ENCODE assay signal across 7 cellular contexts in genomic region chr13:40986328-40986856, GRCh38. TPM values are rescaled to one million over a fixed set of nuclear protein-coding genes. Genes with fewer than 3 reads are reported as not detected.
A peak's percentile ranks its signal among the peaks of the same experiment; 100 is the strongest.
DNase-seq lines count a peak whose midpoint lies in the region; ATAC-seq, FAIRE-seq and TF ChIP-seq lines count a peak whose summit lies in the region.

No MANE protein-coding gene starts in this region.

- H3K18ac ChIP-seq in mesendoderm (ENCODE audit: low read length), result no peak overlapping the region

- H3K9ac ChIP-seq in skeletal muscle tissue (ENCODE audit: low read depth in 1 of 3, low read length in 3 of 3), result peak overlapping the region in 1 of 3 donors; percentile 27
- H3K9ac ChIP-seq in mesendoderm (ENCODE audit: low read length), result no peak overlapping the region

- WGBS in mesendoderm (ENCODE audit: extremely low coverage, insufficient coverage, low lambda C conversion rate), result no CpG with 5 or more reads among the region's 3 CpGs

- H3K4ac ChIP-seq in mesendoderm (ENCODE audit: low read depth, low read length), result no peak overlapping the region

- H2BK15ac ChIP-seq in mesendoderm (replicated peaks; ENCODE audit: low read depth), result no peak overlapping the region

- H2BK5ac ChIP-seq in mesendoderm (ENCODE audit: low read length), result no peak overlapping the region

- H3K27me3 ChIP-seq in skeletal muscle tissue (ENCODE audit: control insufficient read depth in 3 of 3, insufficient read depth in 3 of 3, low read length in 3 of 3), result no peaks in the 10 kb centered on the region
- no peaks in the 10 kb centered on the region for H3K27me3 ChIP-seq in mesendoderm (ENCODE audit: insufficient read depth, low read length, poor library complexity)

- no peaks in the 10 kb centered on the region for H3K9me3 ChIP-seq in skeletal muscle tissue (ENCODE audit: control insufficient read depth in 3 of 3, low read length in 3 of 3)

- TF ChIP-seq CTCF in fibroblast of the aortic adventitia (IDR thresholded peaks at IDR 0.05; ENCODE audit: insufficient read depth, low read length), result no peak

- H3K27ac ChIP-seq in skeletal muscle tissue (ENCODE audit: low read depth, low read length), result peak overlapping the region; percentile 11
- H3K27ac ChIP-seq in mesendoderm (ENCODE audit: low read depth, low read length), result no peak overlapping the region

- 0 out of 2 replicates have a peak, but pooled peaks have one; percentile 20 for TF ChIP-seq POLR2A in GM12892 (IDR thresholded peaks at IDR 0.05; ENCODE audit: low read depth, low read length)

- DNase-seq in GM12892 (ENCODE audit: insufficient read length) (no peak), SHP77 treated with DMSO at 0.1 percent for 48 hours (lab: John Stamatoyannopoulos, UW) (peak; percentile 27), fibroblast of the aortic adventitia (ENCODE audit: low read depth) (peak; percentile 59), mesendoderm (no peak)

- H3K4me3 ChIP-seq in fibroblast of the aortic adventitia (ENCODE audit: low read depth, low read length), result no peak overlapping the region
- H3K4me3 ChIP-seq in skeletal muscle tissue (ENCODE audit: low read length in 3 of 3), result peak overlapping the region in 2 of 3 donors; percentile 47 to 49
- H3K4me3 ChIP-seq in mesendoderm (ENCODE audit: low read length), result no peak overlapping the region

- H2BK120ac ChIP-seq in mesendoderm (ENCODE audit: low read depth, low read length), result no peak overlapping the region

- H3K79me1 ChIP-seq in mesendoderm (ENCODE audit: low read length), result no peaks in the 10 kb centered on the region

- no peak overlapping the region for H4K5ac ChIP-seq in mesendoderm (ENCODE audit: low read length)

- H2AK5ac ChIP-seq in mesendoderm (ENCODE audit: low read length), result no peak overlapping the region

- H3K4me1 ChIP-seq in skeletal muscle tissue (ENCODE audit: control insufficient read depth in 3 of 3, insufficient read depth in 3 of 3, low read length in 3 of 3) (peaks cover 19 to 28% (median 20%) of the 10 kb centered on the region in 3 donors), mesendoderm (ENCODE audit: control insufficient read depth, low read depth, low read length) (no peaks in the 10 kb centered on the region)

- no peak overlapping the region for H3K56ac ChIP-seq in mesendoderm (ENCODE audit: low read length)

- H4K8ac ChIP-seq in mesendoderm (ENCODE audit: low read depth, low read length), result no peak overlapping the region

- no peak for ATAC-seq in GM19023 (IDR thresholded peaks at IDR 0.05; ENCODE audit: unreplicated experiment)
- no peak for ATAC-seq in HG03354 (IDR thresholded peaks at IDR 0.05; ENCODE audit: poor library complexity, severe bottlenecking, unreplicated experiment)

- peak; percentile 86 for FAIRE-seq in GM12892 (lab: Jason Lieb, UNC)

- no peak overlapping the region for H3K23ac ChIP-seq in mesendoderm (ENCODE audit: low read length)

- H3K36me3 ChIP-seq in skeletal muscle tissue (ENCODE audit: control insufficient read depth in 3 of 3, insufficient read depth in 3 of 3, low read length in 3 of 3), result no peaks in the 10 kb centered on the region
- H3K36me3 ChIP-seq in mesendoderm (ENCODE audit: control insufficient read depth, insufficient read depth, low read length), result no peaks in the 10 kb centered on the region

- no peaks in the 10 kb centered on the region for H3K79me2 ChIP-seq in mesendoderm (ENCODE audit: control insufficient read depth, insufficient read depth, low read length)

- no peak overlapping the region for H3K4me2 ChIP-seq in mesendoderm (ENCODE audit: low read length)

RNA-seq across cellular contexts. Expression of gene ELF1, which starts 32.7 kb away (rescaled TPM):
- polyA plus RNA-seq in GM12892 (2012; ENCODE audit: missing spikeins), result 57.3 TPM
- total RNA-seq in fibroblast of the aortic adventitia (ENCODE audit: low replicate concordance) (47.0 and 51.0 TPM in 2 replicates), skeletal muscle tissue (33.9 TPM)
- polyA plus RNA-seq in mesendoderm (2013, experiment 1 of 2), result 13.8 TPM
- 14.7 TPM for polyA plus RNA-seq in mesendoderm (2013, experiment 2 of 2)

Comparison
In these comparisons a context has a peak if more than half of its experiments do, and no peak if none do; other contexts are left out.
1. DNase-seq: peak in SHP77 treated with DMSO at 0.1 percent for 48 hours (single experiment) and fibroblast of the aortic adventitia (single experiment); none in GM12892 (single experiment) and mesendoderm (single experiment).
2. H3K4me3 ChIP-seq: peak in skeletal muscle tissue (2 of 3); none in fibroblast of the aortic adventitia (single experiment) and mesendoderm (single experiment).